22 cellular contexts compared by ENCODE assay signal in genomic region chr3:137612293-137612692, GRCh38.
DNase-seq lines count a peak whose midpoint lies in the region; ATAC-seq, FAIRE-seq and TF ChIP-seq lines count a peak whose summit lies in the region.
"Had no signal": no experiment of that assay in that cellular context is flagged by ENCODE, and none has a peak within 500 bp of the region (broad histone marks: within the 10 kb centered on the region; RNA-seq: fewer than 3 reads in every experiment).

No MANE protein-coding gene starts in this region.

- ATAC-seq in GM19467 (IDR thresholded peaks at IDR 0.05; ENCODE audit: unreplicated experiment), result no peak
- ATAC-seq: CD8-positive, alpha-beta T cell had no signal

- peak overlapping the region; percentile 24 for H2AFZ ChIP-seq in H9 (ENCODE audit: low read length)
- H2AFZ ChIP-seq in H1 (ENCODE audit: low read length), result no peak overlapping the region

- no peaks in the 10 kb centered on the region for H4K20me1 ChIP-seq in H9 (ENCODE audit: control insufficient read depth, insufficient read depth, insufficient read length)
- no peaks in the 10 kb centered on the region for H4K20me1 ChIP-seq in H1 (replicated peaks in 1 of 2; ENCODE audit: control insufficient read depth in 1 of 2, insufficient read depth in 2 of 2, low read length in 2 of 2)
- H4K20me1 ChIP-seq: BLaER1 treated with 17β-estradiol and CSF1 and Interleukin-3, amounts not matched to agents 10 nM and 100 nM had no signal

- H3K4me3 Mint-ChIP-seq in H9, result no peak overlapping the region
- H3K4me3 Mint-ChIP-seq in type B pancreatic cell, result no peak overlapping the region
- H3K4me3 Mint-ChIP-seq: CD8-positive, alpha-beta T cell had no signal

- H3K27me3 ChIP-seq in H9 (ENCODE audit: insufficient read depth, low read length), result no peaks in the 10 kb centered on the region
- no peaks in the 10 kb centered on the region for H3K27me3 ChIP-seq in H1 (replicated peaks in 1 of 4; ENCODE audit: control insufficient read depth in 3 of 4, extremely low read depth in 1 of 4, insufficient read depth in 3 of 4, low read length in 3 of 4)
- H3K27me3 ChIP-seq: BLaER1 treated with 17β-estradiol and CSF1 and Interleukin-3, amounts not matched to agents 10 nM and 100 nM had no signal

- no peak for TF ChIP-seq POLR2A in H1 (IDR thresholded peaks at IDR 0.05; ENCODE audit: control extremely low read depth in 1 of 2, low read depth in 2 of 2, low read length in 2 of 2)

- H2BK12ac ChIP-seq in H9 (ENCODE audit: insufficient read length, low read depth, low read length) (no peak overlapping the region), H1 (ENCODE audit: low read depth, low read length) (no peak overlapping the region)

- peak; percentile 97 for FAIRE-seq in H1 (lab: Jason Lieb, UNC)
- FAIRE-seq: H54, HTR-8/SVneo had no signal

- H3K27ac Mint-ChIP-seq in H9 (no peak overlapping the region), type B pancreatic cell (no peak overlapping the region)
- H3K27ac Mint-ChIP-seq: CD8-positive, alpha-beta T cell had no signal

- no peaks in the 10 kb centered on the region for H3K36me3 ChIP-seq in H1 (ENCODE audit: control insufficient read depth in 2 of 4, insufficient read depth in 4 of 4, low read length in 3 of 4)
- H3K36me3 ChIP-seq: BLaER1 treated with 17β-estradiol and CSF1 and Interleukin-3, amounts not matched to agents 10 nM and 100 nM; MG63 had no signal

- H2BK20ac ChIP-seq in H9 (ENCODE audit: low read depth, low read length, poor library complexity, severe bottlenecking) (no peak overlapping the region), H1 (ENCODE audit: low read length) (no peak overlapping the region)

- no peak overlapping the region for H3K4ac ChIP-seq in H9 (ENCODE audit: low read depth, low read length)
- H3K4ac ChIP-seq in H1 (replicated peaks; ENCODE audit: insufficient read length, low read depth, low read length), result no peak overlapping the region

- H3K4me3 ChIP-seq in H1 (ENCODE audit: extremely low read depth in 1 of 4, insufficient read depth in 2 of 4, low read depth in 3 of 4, low read length in 4 of 4), result no peak overlapping the region
- H3K4me3 ChIP-seq: BLaER1 treated with 17β-estradiol and CSF1 and Interleukin-3, amounts not matched to agents 10 nM and 100 nM; MG63; SK-N-MC had no signal

- H3K23me2 ChIP-seq in H9 (ENCODE audit: insufficient read length, low read depth, low read length, poor library complexity, severe bottlenecking) (no peaks in the 10 kb centered on the region), H1 (ENCODE audit: low read depth, low read length) (no peaks in the 10 kb centered on the region)

- H2BK120ac ChIP-seq in H9 (ENCODE audit: low read depth, low read length, poor library complexity, severe bottlenecking) (no peak overlapping the region), H1 (replicated peaks; ENCODE audit: low read depth, low read length) (no peak overlapping the region)

- H2BK5ac ChIP-seq in H9 (ENCODE audit: insufficient read length, low read length), result no peak overlapping the region
- H2BK5ac ChIP-seq in H1 (ENCODE audit: low read depth, low read length), result no peak overlapping the region

- H3K27ac ChIP-seq in H9 (ENCODE audit: insufficient read length, low read depth, low read length) (no peak overlapping the region), H1 (ENCODE audit: low read depth, low read length) (no peak overlapping the region)
- H3K27ac ChIP-seq: BLaER1 treated with 17β-estradiol and CSF1 and Interleukin-3, amounts not matched to agents 10 nM and 100 nM; SK-N-MC had no signal

- H4K8ac ChIP-seq in H9 (replicated peaks; ENCODE audit: insufficient read length, low read depth, low read length), result no peak overlapping the region
- no peak overlapping the region for H4K8ac ChIP-seq in H1 (ENCODE audit: extremely low read depth, insufficient read depth, low read length)

- H3K9me3 Mint-ChIP-seq in H9 (no peaks in the 10 kb centered on the region), type B pancreatic cell (no peaks in the 10 kb centered on the region)

- H3K79me2 ChIP-seq in H9 (ENCODE audit: insufficient read depth, low read length), result no peaks in the 10 kb centered on the region
- H3K79me2 ChIP-seq in H1 (ENCODE audit: control insufficient read depth in 1 of 2, insufficient read depth in 2 of 2, low read length in 2 of 2), result no peaks in the 10 kb centered on the region

- H3T11ph ChIP-seq in H9 (ENCODE audit: low read length), result no peak overlapping the region

- TF ChIP-seq EP300 in H1 (IDR thresholded peaks at IDR 0.05; ENCODE audit: borderline replicate concordance in 1 of 2, low read depth in 2 of 2, low read length in 2 of 2), result no peak

- H3K27me3 Mint-ChIP-seq in H9 (ENCODE audit: low read depth) (no peaks in the 10 kb centered on the region), type B pancreatic cell (peaks cover 12% of the 10 kb centered on the region)

- CTCF ChIA-PET in H1 (lab: Charles Lee; ENCODE audit: partially characterized antibody), result interaction anchor here (0.7 to 1.5 kb wide), 9 partner anchors 9 to 391 kb away, joined by 3 to 8 read pairs (median 3); no protein-coding TSS in a partner anchor

- H3K4me1 ChIP-seq in H9 (ENCODE audit: insufficient read depth, low read length) (0 out of 2 replicates have a peak, but pooled peaks cover 2% of the 10 kb centered on the region), H1 (replicated peaks in 1 of 4; ENCODE audit: control insufficient read depth in 3 of 4, insufficient read depth in 4 of 4, low read length in 3 of 4) (peaks cover 0 to 14% (median 5%) of the 10 kb centered on the region in 4 experiments; a peak in 2 of 7 replicates)

- peak; percentile 36 to 52 for TF ChIP-seq RAD21 in H1 (IDR thresholded peaks at IDR 0.05 in 1 of 2, conservative IDR thresholded peaks at IDR 0.05 in 1 of 2; ENCODE audit: low read depth in 2 of 2, low read length in 2 of 2)

- POLR2A ChIA-PET in H1 (lab: Charles Lee; ENCODE audit: partially characterized antibody), result interaction anchor here (0.6 kb wide), 1 partner anchor 12 kb away, joined by 3 read pairs; no protein-coding TSS in a partner anchor

- H3K9me3 ChIP-seq in H9 (ENCODE audit: control insufficient read depth, low read depth, low read length), result no peaks in the 10 kb centered on the region
- no peaks in the 10 kb centered on the region for H3K9me3 ChIP-seq in H1 (ENCODE audit: insufficient read depth in 2 of 2, low read depth in 1 of 2, low read length in 1 of 2)
- H3K9me3 ChIP-seq: BLaER1 treated with 17β-estradiol and CSF1 and Interleukin-3, amounts not matched to agents 10 nM and 100 nM; MG63 had no signal

- H3K56ac ChIP-seq in H9 (ENCODE audit: insufficient read length, low read depth, low read length) (no peak overlapping the region), H1 (replicated peaks; ENCODE audit: insufficient read length, low read depth, low read length) (no peak overlapping the region)

- TF ChIP-seq CTCF in H9 (conservative IDR thresholded peaks at IDR 0.05) (peak; percentile 54; the same call in 2 of the 3 replicates), H1 (IDR thresholded peaks at IDR 0.05; ENCODE audit: control extremely low read depth in 1 of 3, insufficient read depth in 1 of 3, low read depth in 1 of 3, low read length in 3 of 3) (peak in 2 of 3 experiments; percentile 42 to 53; a peak in 3 of 4 replicates), type B pancreatic cell (conservative IDR thresholded peaks at IDR 0.05) (peak; percentile 18)

- no peaks in the 10 kb centered on the region for H3K79me1 ChIP-seq in H9 (ENCODE audit: insufficient read depth, low read depth, low read length, poor library complexity, severe bottlenecking)
- no peaks in the 10 kb centered on the region for H3K79me1 ChIP-seq in H1 (ENCODE audit: low read depth, low read length)

- no peaks in the 10 kb centered on the region for H3K36me3 Mint-ChIP-seq in H9 (ENCODE audit: insufficient read depth in 1 of 3, low read depth in 3 of 3)
- H3K36me3 Mint-ChIP-seq in type B pancreatic cell, result no peaks in the 10 kb centered on the region
- H3K36me3 Mint-ChIP-seq: CD8-positive, alpha-beta T cell had no signal

- H3K4me1 Mint-ChIP-seq in H9 (peaks cover 41 to 46% of the 10 kb centered on the region in 2 experiments), type B pancreatic cell (ENCODE audit: unreplicated experiment) (no peaks in the 10 kb centered on the region)

- H3K9ac ChIP-seq in H9 (ENCODE audit: extremely low read depth, insufficient read length, low read length) (no peak overlapping the region), H1 (replicated peaks in 1 of 4; ENCODE audit: extremely low read depth in 1 of 4, low read depth in 3 of 4, low read length in 3 of 4) (no peak overlapping the region)
- H3K9ac ChIP-seq: BLaER1 treated with 17β-estradiol and CSF1 and Interleukin-3, amounts not matched to agents 10 nM and 100 nM had no signal

- DNase-seq in H9 (peak; percentile 63), H1 (ENCODE audit: low read depth in 1 of 2, low spot score in 2 of 2) (peak in 1 of 2 experiments; percentile 31), iPS-NIHi11 (ENCODE audit: low spot score) (peak; percentile 57), type B pancreatic cell (ENCODE audit: extremely low spot score, unreplicated experiment) (no peak), NCI-H69 (lab: John Stamatoyannopoulos, UW) (no peak)
- no peak for DNase-seq in stimulated activated CD4-positive, alpha-beta T cell treated with anti-CD3 and anti-CD28 coated beads, Interleukin-15, amount 100 ng/mL, for 24 hours
- DNase-seq: CD8-positive, alpha-beta T cell; Kasumi-1; MG63; NCI-H1092; NCI-H146; NCI-H2081; NCI-H2171 treated with DMSO at 0.1 percent for 48 hours; NCI-H446; NK-92 treated with Interleukin-12 subunit alpha and Interleukin-12 subunit beta, amount 100 ng/mL, for 24 hours; OCI-M1; Right ventricle myocardium superior had no signal

- H3K14ac ChIP-seq in H9 (ENCODE audit: insufficient read depth, low read length), result no peak overlapping the region
- no peak overlapping the region for H3K14ac ChIP-seq in H1 (ENCODE audit: insufficient read length)

- no peak overlapping the region for H2BK15ac ChIP-seq in H9 (ENCODE audit: low read depth, low read length)
- no peak overlapping the region for H2BK15ac ChIP-seq in H1 (ENCODE audit: low read length)

- H3K23ac ChIP-seq in H9 (ENCODE audit: insufficient read length, low read depth, low read length) (no peak overlapping the region), H1 (ENCODE audit: insufficient read length) (no peak overlapping the region)

- H4K91ac ChIP-seq in H9 (ENCODE audit: insufficient read length, low read depth, low read length) (no peak overlapping the region), H1 (replicated peaks; ENCODE audit: insufficient read length, low read length) (no peak overlapping the region)

- WGBS in H9 (ENCODE audit: extremely low coverage, insufficient read length, low lambda C conversion rate), result no CpG with 5 or more reads among the region's 3 CpGs
- 21% methylated on average over 3 of the region's 3 CpGs; no CpG with 5 or more reads in 1 of the 2 experiments for WGBS in H1 (ENCODE audit: extremely low coverage in 1 of 2, insufficient coverage in 1 of 2, insufficient read length in 1 of 2, insufficient replicate concordance in 2 of 2, low coverage in 1 of 2, low lambda C conversion rate in 2 of 2, missing lambda C conversion rate in 1 of 2), 2 experiments

- H3K4me2 ChIP-seq in H9 (ENCODE audit: insufficient read depth, insufficient read length, low read length) (no peak overlapping the region), H1 (ENCODE audit: insufficient read depth in 1 of 2, low read depth in 2 of 2, low read length in 2 of 2) (no peak overlapping the region)
- H3K4me2 ChIP-seq: BLaER1 treated with 17β-estradiol and CSF1 and Interleukin-3, amounts not matched to agents 10 nM and 100 nM had no signal

- H2AK5ac ChIP-seq in H9 (ENCODE audit: insufficient read length, low read length) (no peak overlapping the region), H1 (ENCODE audit: low read depth, low read length) (no peak overlapping the region)

- no peak overlapping the region for H3K18ac ChIP-seq in H9 (ENCODE audit: insufficient read length, low read depth, low read length)
- no peak overlapping the region for H3K18ac ChIP-seq in H1 (ENCODE audit: extremely low read depth, low read length)

- H4K5ac ChIP-seq in H9 (ENCODE audit: insufficient read length, low read depth, low read length) (no peak overlapping the region), H1 (ENCODE audit: insufficient read length, low read depth, low read length) (no peak overlapping the region)

Comparison
In these comparisons a context has a peak if more than half of its experiments do, and no peak if none do; other contexts are left out.
1. DNase-seq: peak in H9 (single experiment) and iPS-NIHi11 (single experiment); none in type B pancreatic cell (single experiment), NCI-H69 (single experiment) and stimulated activated CD4-positive, alpha-beta T cell treated with anti-CD3 and anti-CD28 coated beads, Interleukin-15, amount 100 ng/mL, for 24 hours (single experiment).
2. Peak in every context shown above with its lines, with median percentiles within 50 percentile points of each other: CTCF ChIP-seq.